Comparison of ENCODE assay signal across 1 cellular context in the genomic region with DNA sequence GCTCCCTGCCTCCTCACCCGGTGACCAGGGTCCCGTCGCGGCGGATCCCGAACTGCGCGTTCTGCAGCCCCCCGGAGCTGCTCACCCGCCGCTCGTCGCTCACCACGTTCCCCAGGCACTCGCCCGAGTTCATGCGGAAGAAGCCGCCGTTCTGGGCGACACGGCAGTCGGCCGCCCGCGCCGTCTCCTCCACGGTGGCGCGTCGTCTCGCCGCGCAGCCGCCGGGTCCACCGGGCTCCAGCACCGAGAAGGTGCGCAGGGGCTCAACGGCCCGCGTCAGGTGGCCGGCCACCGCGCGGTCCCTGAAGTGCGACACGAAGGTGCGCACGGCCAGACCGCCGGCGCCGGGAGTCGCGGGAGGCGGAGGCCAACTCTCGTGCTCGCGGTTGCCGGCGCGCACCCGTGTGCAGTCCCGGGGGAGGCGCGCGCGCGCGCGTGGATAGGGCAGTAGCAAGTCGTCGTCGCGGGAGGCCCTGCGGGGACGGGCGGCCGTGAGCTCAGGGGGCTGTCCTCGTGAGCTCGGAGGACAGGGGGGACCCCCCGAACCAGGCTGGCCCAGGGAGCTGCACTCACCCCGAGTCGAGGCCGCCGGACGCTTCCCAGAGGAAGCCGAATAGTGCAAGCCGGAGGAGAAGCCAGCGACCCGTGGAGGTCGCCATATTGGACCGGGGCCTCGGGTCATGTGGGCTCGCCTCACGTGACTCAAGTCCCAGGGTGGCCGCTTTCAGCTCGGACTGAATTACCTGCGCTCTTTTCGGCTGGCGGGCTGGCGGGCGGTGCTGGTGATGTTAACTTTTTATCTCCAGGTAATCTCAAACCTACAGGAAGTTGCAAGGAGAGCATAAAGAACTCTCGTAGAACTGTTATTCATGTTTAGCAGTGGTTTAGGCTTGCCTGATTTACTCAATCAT.
TF ChIP-seq lines count a peak whose summit lies in the region.

A gene with protein sequence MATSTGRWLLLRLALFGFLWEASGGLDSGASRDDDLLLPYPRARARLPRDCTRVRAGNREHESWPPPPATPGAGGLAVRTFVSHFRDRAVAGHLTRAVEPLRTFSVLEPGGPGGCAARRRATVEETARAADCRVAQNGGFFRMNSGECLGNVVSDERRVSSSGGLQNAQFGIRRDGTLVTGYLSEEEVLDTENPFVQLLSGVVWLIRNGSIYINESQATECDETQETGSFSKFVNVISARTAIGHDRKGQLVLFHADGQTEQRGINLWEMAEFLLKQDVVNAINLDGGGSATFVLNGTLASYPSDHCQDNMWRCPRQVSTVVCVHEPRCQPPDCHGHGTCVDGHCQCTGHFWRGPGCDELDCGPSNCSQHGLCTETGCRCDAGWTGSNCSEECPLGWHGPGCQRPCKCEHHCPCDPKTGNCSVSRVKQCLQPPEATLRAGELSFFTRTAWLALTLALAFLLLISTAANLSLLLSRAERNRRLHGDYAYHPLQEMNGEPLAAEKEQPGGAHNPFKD (minus strand): TSS at position 680 of the 911 bp plus-strand sequence. CDS start 21 bp downstream, at position 659.

TF ChIP-seq in IMR-90, 13 proteins besides CTCF, POLR2A, EP300 and RAD21:
- TF ChIP-seq CEBPB (IDR thresholded peaks at IDR 0.05; ENCODE audit: low read depth, low read length) (no peak), NFE2L2 (IDR thresholded peaks at IDR 0.05; ENCODE audit: low read depth, low read length) (no peak), BHLHE40 (IDR thresholded peaks at IDR 0.05; ENCODE audit: low read depth, low read length) (peak; percentile 55; the same call in 1 of the 2 replicates), MXI1 (IDR thresholded peaks at IDR 0.05; ENCODE audit: borderline replicate concordance, low read depth, low read length) (peak; percentile 54; the same call in 1 of the 2 replicates), MAZ (IDR thresholded peaks at IDR 0.05; ENCODE audit: borderline replicate concordance, low read depth, low read length) (no peak), RCOR1 (IDR thresholded peaks at IDR 0.05; ENCODE audit: insufficient replicate concordance, low read length) (no peak), RFX5 (IDR thresholded peaks at IDR 0.05; ENCODE audit: low read depth, low read length) (no peak), FOS (IDR thresholded peaks at IDR 0.05; ENCODE audit: low read depth, low read length) (peak; percentile 74)
- TF ChIP-seq, protein P1, sequence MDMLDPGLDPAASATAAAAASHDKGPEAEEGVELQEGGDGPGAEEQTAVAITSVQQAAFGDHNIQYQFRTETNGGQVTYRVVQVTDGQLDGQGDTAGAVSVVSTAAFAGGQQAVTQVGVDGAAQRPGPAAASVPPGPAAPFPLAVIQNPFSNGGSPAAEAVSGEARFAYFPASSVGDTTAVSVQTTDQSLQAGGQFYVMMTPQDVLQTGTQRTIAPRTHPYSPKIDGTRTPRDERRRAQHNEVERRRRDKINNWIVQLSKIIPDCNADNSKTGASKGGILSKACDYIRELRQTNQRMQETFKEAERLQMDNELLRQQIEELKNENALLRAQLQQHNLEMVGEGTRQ (IDR thresholded peaks at IDR 0.05; ENCODE audit: low read depth, low read length): peak; percentile 100
- TF ChIP-seq, protein P2, sequence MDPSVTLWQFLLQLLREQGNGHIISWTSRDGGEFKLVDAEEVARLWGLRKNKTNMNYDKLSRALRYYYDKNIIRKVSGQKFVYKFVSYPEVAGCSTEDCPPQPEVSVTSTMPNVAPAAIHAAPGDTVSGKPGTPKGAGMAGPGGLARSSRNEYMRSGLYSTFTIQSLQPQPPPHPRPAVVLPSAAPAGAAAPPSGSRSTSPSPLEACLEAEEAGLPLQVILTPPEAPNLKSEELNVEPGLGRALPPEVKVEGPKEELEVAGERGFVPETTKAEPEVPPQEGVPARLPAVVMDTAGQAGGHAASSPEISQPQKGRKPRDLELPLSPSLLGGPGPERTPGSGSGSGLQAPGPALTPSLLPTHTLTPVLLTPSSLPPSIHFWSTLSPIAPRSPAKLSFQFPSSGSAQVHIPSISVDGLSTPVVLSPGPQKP (IDR thresholded peaks at IDR 0.05; ENCODE audit: borderline replicate concordance, low read depth, low read length): no peak
